20 cellular contexts compared by ENCODE assay signal in genomic region chr11:77762426-77762825, GRCh38. TPM values are rescaled to one million over a fixed set of nuclear protein-coding genes. Genes with fewer than 3 reads are reported as not detected.
A peak's percentile ranks its signal among the peaks of the same experiment; 100 is the strongest.
DNase-seq lines count a peak whose midpoint lies in the region; ATAC-seq, FAIRE-seq and TF ChIP-seq lines count a peak whose summit lies in the region.
"Had no signal": no experiment of that assay in that cellular context is flagged by ENCODE, and none has a peak within 500 bp of the region (broad histone marks: within the 10 kb centered on the region; RNA-seq: fewer than 3 reads in every experiment).

No MANE protein-coding gene starts in this region.

- H3K4me1 Mint-ChIP-seq in activated naive CD4-positive, alpha-beta T cell treated with anti-CD3 and anti-CD28 coated beads for 36 hours (ENCODE audit: low read depth), result peaks cover 17% of the 10 kb centered on the region
- H3K4me1 Mint-ChIP-seq in GM23338 (peaks cover 15% of the 10 kb centered on the region; the same call in 2 of the 3 replicates), naive B cell (peaks cover 17 to 29% (median 19%) of the 10 kb centered on the region in 3 donors)
- H3K4me1 Mint-ChIP-seq in activated T-helper 17 cell treated with anti-CD3 and anti-CD28 coated beads, Interleukin-2, amount 50 U/mL, for 72 hours, result peaks cover 11% of the 10 kb centered on the region

- CTCF ChIA-PET in activated naive CD4-positive, alpha-beta T cell treated with anti-CD3 and anti-CD28 coated beads for 36 hours (lab: Charles Lee), result no interaction called here

- H3K27ac ChIP-seq in GM23338 (ENCODE audit: low read depth), result peak overlapping the region; percentile 70; the same call in 1 of the 2 replicates
- no peak overlapping the region for H3K27ac ChIP-seq in small intestine (ENCODE audit: low read depth in 1 of 2, low read length in 1 of 2)
- H3K27ac ChIP-seq in esophagus squamous epithelium, result no peak overlapping the region
- H3K27ac ChIP-seq: BLaER1, HL-60, Peyer's patch had no signal

- TF ChIP-seq CTCF in GM23338 (conservative IDR thresholded peaks at IDR 0.05; ENCODE audit: low read depth in 2 of 2) (no peak), esophagus squamous epithelium (IDR thresholded peaks at IDR 0.05) (no peak)

- no peaks in the 10 kb centered on the region for H3K9me3 ChIP-seq in small intestine (ENCODE audit: control insufficient read depth, low read depth)
- no peaks in the 10 kb centered on the region for H3K9me3 ChIP-seq in esophagus squamous epithelium
- H3K9me3 ChIP-seq: BLaER1, HAP-1, Peyer's patch had no signal

- intact Hi-C loops in activated naive CD4-positive, alpha-beta T cell treated with anti-CD3 and anti-CD28 coated beads for 36 hours (cut with micrococcal nuclease), result no loop called here
- intact Hi-C loops in esophagus squamous epithelium (cut with DNase I), result no loop called here

- H3K4me1 ChIP-seq in GM23338 (ENCODE audit: insufficient read depth) (peaks cover 26% of the 10 kb centered on the region), small intestine (ENCODE audit: control insufficient read depth in 2 of 2, insufficient read depth in 1 of 2, low read depth in 1 of 2, low read length in 1 of 2) (no peaks in the 10 kb centered on the region), esophagus squamous epithelium (peaks cover 0 to 21% (median 0%) of the 10 kb centered on the region in 3 donors)
- H3K4me1 ChIP-seq: BLaER1, Peyer's patch had no signal

- H3K36me3 ChIP-seq in GM23338 (ENCODE audit: insufficient read depth), result peaks cover 18% of the 10 kb centered on the region; the same call in 1 of the 2 replicates
- H3K36me3 ChIP-seq in small intestine (ENCODE audit: control insufficient read depth in 2 of 2, insufficient read depth in 2 of 2, low read length in 2 of 2), result peaks cover 0 to 5% of the 10 kb centered on the region in 2 donors
- H3K36me3 ChIP-seq in esophagus squamous epithelium, result peaks cover 0 to 39% (median 0%) of the 10 kb centered on the region in 3 donors

- H3K27me3 Mint-ChIP-seq in activated naive CD4-positive, alpha-beta T cell treated with anti-CD3 and anti-CD28 coated beads for 36 hours (ENCODE audit: low read depth), result no peaks in the 10 kb centered on the region
- H3K27me3 Mint-ChIP-seq in GM23338 (ENCODE audit: insufficient read depth, low read depth, poor library complexity), result no peaks in the 10 kb centered on the region
- H3K27me3 Mint-ChIP-seq in activated T-helper 17 cell treated with anti-CD3 and anti-CD28 coated beads, Interleukin-2, amount 50 U/mL, for 72 hours, result no peaks in the 10 kb centered on the region
- H3K27me3 Mint-ChIP-seq in naive B cell, result no peaks in the 10 kb centered on the region
- H3K27me3 Mint-ChIP-seq: CD8-positive, alpha-beta memory T cell had no signal

- peaks cover 64% of the 10 kb centered on the region for H3K79me2 ChIP-seq in GM23338 (replicated peaks; ENCODE audit: insufficient read depth)

- no peak for DNase-seq in activated naive CD4-positive, alpha-beta T cell treated with anti-CD3 and anti-CD28 coated beads, Interleukin-2, amount 50 U/mL, for 72 hours (ENCODE audit: low spot score in 2 of 2)
- no peak for DNase-seq in activated naive CD4-positive, alpha-beta T cell treated with anti-CD3 and anti-CD28 coated beads for 36 hours
- no peak for DNase-seq in GM23338 (ENCODE audit: low spot score)
- DNase-seq in naive B cell, result no peak
- no peak for DNase-seq in small intestine
- no peak for DNase-seq in esophagus squamous epithelium (lab: John Stamatoyannopoulos, UW)
- DNase-seq: CD8-positive, alpha-beta memory T cell; DMS79; IMR-90; NCI-H1436; NCI-H1930; NCI-H226; NCI-H524; Peyer's patch had no signal

- H3K27me3 ChIP-seq in GM23338 (ENCODE audit: insufficient read depth), result no peaks in the 10 kb centered on the region
- H3K27me3 ChIP-seq in small intestine (ENCODE audit: control insufficient read depth in 2 of 2, insufficient read depth in 2 of 2, low read length in 2 of 2), result no peaks in the 10 kb centered on the region
- H3K27me3 ChIP-seq in esophagus squamous epithelium, result no peaks in the 10 kb centered on the region
- H3K27me3 ChIP-seq: BLaER1, Peyer's patch had no signal

- H3K36me3 Mint-ChIP-seq in activated naive CD4-positive, alpha-beta T cell treated with anti-CD3 and anti-CD28 coated beads, Interleukin-2, amount 50 U/mL, for 72 hours, result peaks cover 0 to 16% of the 10 kb centered on the region in 2 donors
- H3K36me3 Mint-ChIP-seq in activated naive CD4-positive, alpha-beta T cell treated with anti-CD3 and anti-CD28 coated beads for 36 hours (ENCODE audit: low read depth), result peaks cover 18% of the 10 kb centered on the region
- peaks cover 30% of the 10 kb centered on the region for H3K36me3 Mint-ChIP-seq in GM23338 (ENCODE audit: low read depth)
- peaks cover 66% of the 10 kb centered on the region for H3K36me3 Mint-ChIP-seq in activated T-helper 17 cell treated with anti-CD3 and anti-CD28 coated beads, Interleukin-2, amount 50 U/mL, for 72 hours (ENCODE audit: low read depth)
- H3K36me3 Mint-ChIP-seq in naive B cell, result peaks cover 13 to 15% of the 10 kb centered on the region in 2 donors

- no peak overlapping the region for H3K4me2 ChIP-seq in GM23338
- H3K4me2 ChIP-seq: BLaER1 had no signal

- H3K9me2 ChIP-seq in GM23338 (ENCODE audit: insufficient read depth), result no peaks in the 10 kb centered on the region

- H3F3A ChIP-seq in GM23338 (replicated peaks; ENCODE audit: low read depth), result no peaks in the 10 kb centered on the region

- H2AFZ ChIP-seq in GM23338, result no peak overlapping the region

- no peak overlapping the region for H3K27ac Mint-ChIP-seq in activated naive CD4-positive, alpha-beta T cell treated with anti-CD3 and anti-CD28 coated beads, Interleukin-2, amount 50 U/mL, for 72 hours
- H3K27ac Mint-ChIP-seq in activated naive CD4-positive, alpha-beta T cell treated with anti-CD3 and anti-CD28 coated beads for 36 hours, result no peak overlapping the region
- H3K27ac Mint-ChIP-seq in GM23338 (peak overlapping the region; percentile 64; the same call in 1 of the 2 replicates), naive B cell (peak overlapping the region in 4 of 6 donors; percentile 18 to 69 (median 28))
- no peak overlapping the region for H3K27ac Mint-ChIP-seq in activated T-helper 17 cell treated with anti-CD3 and anti-CD28 coated beads, Interleukin-2, amount 50 U/mL, for 72 hours

- H3K9me3 Mint-ChIP-seq in activated naive CD4-positive, alpha-beta T cell treated with anti-CD3 and anti-CD28 coated beads, Interleukin-2, amount 50 U/mL, for 72 hours, result no peaks in the 10 kb centered on the region
- H3K9me3 Mint-ChIP-seq in activated naive CD4-positive, alpha-beta T cell treated with anti-CD3 and anti-CD28 coated beads for 36 hours, result no peaks in the 10 kb centered on the region
- H3K9me3 Mint-ChIP-seq in GM23338 (no peaks in the 10 kb centered on the region), naive B cell (no peaks in the 10 kb centered on the region)
- no peaks in the 10 kb centered on the region for H3K9me3 Mint-ChIP-seq in activated T-helper 17 cell treated with anti-CD3 and anti-CD28 coated beads, Interleukin-2, amount 50 U/mL, for 72 hours
- H3K9me3 Mint-ChIP-seq: CD8-positive, alpha-beta memory T cell had no signal

- FAIRE-seq in small intestine (lab: Jason Lieb, UNC), result no peak

- peaks cover 41% of the 10 kb centered on the region for H4K20me1 ChIP-seq in GM23338 (replicated peaks; ENCODE audit: insufficient read depth)

- peak; percentile 14 to 52 for ATAC-seq in activated naive CD4-positive, alpha-beta T cell treated with anti-CD3 and anti-CD28 coated beads, Interleukin-2, amount 50 U/mL, for 72 hours
- ATAC-seq in GM23338 (no peak), naive B cell (ENCODE audit: low read depth in 2 of 2) (no peak), GM18907 (IDR thresholded peaks at IDR 0.05; ENCODE audit: unreplicated experiment) (no peak)
- ATAC-seq in activated T-helper 17 cell treated with anti-CD3 and anti-CD28 coated beads, Interleukin-2, amount 50 U/mL, for 72 hours (replicated peaks), result peak; percentile 32
- ATAC-seq: Right ventricle myocardium inferior had no signal

- H3K4me3 ChIP-seq in GM23338 (no peak overlapping the region), small intestine (ENCODE audit: low read depth in 1 of 2, low read length in 2 of 2) (no peak overlapping the region), esophagus squamous epithelium (no peak overlapping the region)
- H3K4me3 ChIP-seq: BLaER1, HAP-1, Peyer's patch had no signal

- no peak overlapping the region for H3K4me3 Mint-ChIP-seq in activated naive CD4-positive, alpha-beta T cell treated with anti-CD3 and anti-CD28 coated beads for 36 hours
- no peak overlapping the region for H3K4me3 Mint-ChIP-seq in GM23338
- no peak overlapping the region for H3K4me3 Mint-ChIP-seq in activated T-helper 17 cell treated with anti-CD3 and anti-CD28 coated beads, Interleukin-2, amount 50 U/mL, for 72 hours
- H3K4me3 Mint-ChIP-seq in naive B cell, result no peak overlapping the region
- H3K4me3 Mint-ChIP-seq: CD8-positive, alpha-beta memory T cell had no signal

- TF ChIP-seq POLR2A in esophagus squamous epithelium (IDR thresholded peaks at IDR 0.05), result no peak

TF ChIP-seq in GM23338, 12 proteins besides CTCF, POLR2A, EP300 and RAD21:
- no peak for TF ChIP-seq ZNF114 (CRISPR knock-in tag; IDR thresholded peaks at IDR 0.05)
- no peak for TF ChIP-seq ZNF331 (CRISPR knock-in tag; IDR thresholded peaks at IDR 0.05; ENCODE audit: low read depth)

RNA-seq across cellular contexts. Expression of gene RSF1, which starts 58.1 kb away (rescaled TPM):
- total RNA-seq in activated naive CD4-positive, alpha-beta T cell treated with anti-CD3 and anti-CD28 coated beads, Interleukin-2, amount 50 U/mL, for 72 hours, result 10 to 100 TPM; 51.2 to 65.3 TPM
- total RNA-seq in activated naive CD4-positive, alpha-beta T cell treated with anti-CD3 and anti-CD28 coated beads for 36 hours, result 10 to 100 TPM; 50.3 to 54.2 TPM
- total RNA-seq in GM23338 (2014; rRNA removed; shearing (Covaris generic)), result 42.4 and 51.2 TPM in 2 replicates
- 164 and 188 TPM in 2 replicates for polyA plus RNA-seq in GM23338 (2016; fragmentation: Nextera tagmentation; extraction: Ambion mirVana)
- 10 to 100 TPM; 46.2 to 68.7 TPM for total RNA-seq in activated T-helper 17 cell treated with anti-CD3 and anti-CD28 coated beads, Interleukin-2, amount 50 U/mL, for 72 hours
- 10 to 100 TPM; 15.1 to 52.2 (median 36.3) TPM for polyA plus RNA-seq in naive B cell (ENCODE audit: low read depth in 6 of 6)
- polyA plus RNA-seq in small intestine, result 10 to 100 TPM in 2 of 3 donors, 1 to 10 TPM in 1; 9.8 to 13.5 (median 10.7) TPM
- 10 to 100 TPM; 14.7 to 37.8 (median 29.1) TPM for total RNA-seq in esophagus squamous epithelium

RNA-seq across cellular contexts. Expression of gene AAMDC, which starts 58.5 kb away (rescaled TPM):
- 1 to 10 TPM; 6.4 to 7.8 TPM for total RNA-seq in activated naive CD4-positive, alpha-beta T cell treated with anti-CD3 and anti-CD28 coated beads, Interleukin-2, amount 50 U/mL, for 72 hours
- total RNA-seq in activated naive CD4-positive, alpha-beta T cell treated with anti-CD3 and anti-CD28 coated beads for 36 hours, result 1 to 10 TPM; 6.0 to 6.4 TPM
- total RNA-seq in GM23338 (2014; rRNA removed; shearing (Covaris generic)), result 2.3 and 5.3 TPM in 2 replicates
- 39.1 and 50.2 TPM in 2 replicates for polyA plus RNA-seq in GM23338 (2016; fragmentation: Nextera tagmentation; extraction: Ambion mirVana)
- total RNA-seq in activated T-helper 17 cell treated with anti-CD3 and anti-CD28 coated beads, Interleukin-2, amount 50 U/mL, for 72 hours, result 1 to 10 TPM; 7.4 to 7.7 TPM
- polyA plus RNA-seq in naive B cell (ENCODE audit: low read depth in 6 of 6), result 10 to 100 TPM in 4 of 6 donors, 1 to 10 TPM in 2; 8.6 to 19.1 (median 14.9) TPM
- 100 to 1,000 TPM in 1 of 3 donors, 10 to 100 TPM in 2; 29.5 to 106 (median 76.2) TPM for polyA plus RNA-seq in small intestine
- total RNA-seq in esophagus squamous epithelium, result 10 to 100 TPM in 1 of 4 donors, 1 to 10 TPM in 2, under 1 TPM in 1; 0.83 to 15.4 (median 2.2) TPM

Comparison
In these comparisons a context has a peak if more than half of its experiments do, and no peak if none do; other contexts are left out.
1. ATAC-seq: peak in activated naive CD4-positive, alpha-beta T cell treated with anti-CD3 and anti-CD28 coated beads, Interleukin-2, amount 50 U/mL, for 72 hours (2 of 2) and activated T-helper 17 cell treated with anti-CD3 and anti-CD28 coated beads, Interleukin-2, amount 50 U/mL, for 72 hours (single experiment); none in GM23338 (single experiment), naive B cell (0 of 2) and GM18907 (single experiment).
2. H3K27ac Mint-ChIP-seq: peak in GM23338 (single experiment) and naive B cell (4 of 6); none in activated naive CD4-positive, alpha-beta T cell treated with anti-CD3 and anti-CD28 coated beads, Interleukin-2, amount 50 U/mL, for 72 hours (0 of 2), activated naive CD4-positive, alpha-beta T cell treated with anti-CD3 and anti-CD28 coated beads for 36 hours (single experiment) and activated T-helper 17 cell treated with anti-CD3 and anti-CD28 coated beads, Interleukin-2, amount 50 U/mL, for 72 hours (single experiment).